ENCODE assay signal across 1 cellular context in the genomic region with DNA sequence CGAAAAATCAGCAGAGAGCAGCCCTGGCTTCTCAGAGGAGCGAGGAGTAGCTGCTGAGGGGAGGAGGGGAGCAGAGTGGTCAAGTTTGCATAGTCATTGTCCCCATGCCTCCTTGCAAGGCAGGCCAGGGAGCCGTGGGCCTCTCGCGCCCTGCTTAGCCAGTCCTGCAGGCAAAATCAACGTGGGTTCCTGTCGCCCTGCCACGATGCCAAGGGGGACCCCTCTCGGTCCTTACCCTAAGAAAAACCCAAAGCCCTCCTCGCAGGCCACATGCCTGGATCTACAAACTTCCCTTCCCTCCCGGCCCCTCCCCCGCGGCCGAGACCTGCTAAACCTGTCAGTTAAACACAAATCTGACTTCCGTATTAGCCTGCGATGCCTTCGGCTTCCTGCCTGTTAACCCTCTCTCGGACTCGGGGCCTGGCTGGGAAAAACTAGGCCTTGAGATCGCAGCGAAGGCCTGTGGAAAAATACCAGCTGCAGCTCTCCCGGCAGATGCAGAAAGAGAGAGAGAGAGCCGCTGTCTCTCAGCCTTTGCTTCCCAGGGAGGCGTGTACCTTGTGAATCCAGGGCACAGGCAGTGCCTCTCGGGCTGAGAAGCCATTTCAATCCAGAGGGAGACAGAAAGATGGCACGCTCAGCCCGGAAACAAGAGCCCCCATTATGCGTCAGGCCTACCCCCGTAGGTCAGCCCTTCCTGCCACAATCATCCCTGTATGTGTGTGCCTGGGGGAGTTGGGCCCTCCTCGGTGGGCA.
TF ChIP-seq lines count a peak whose summit lies in the region.

No MANE protein-coding gene starts in this region.

TF ChIP-seq in H1, 55 proteins besides CTCF, POLR2A, EP300 and RAD21:
- TF ChIP-seq USF2 (IDR thresholded peaks at IDR 0.05; ENCODE audit: low read length): no peak
- no peak for TF ChIP-seq SP2 (IDR thresholded peaks at IDR 0.05; ENCODE audit: low read length)
- no peak for TF ChIP-seq HDAC6 (IDR thresholded peaks at IDR 0.05; ENCODE audit: low read depth, low read length)
- TF ChIP-seq JUN (IDR thresholded peaks at IDR 0.05; ENCODE audit: low read depth, low read length): no peak
- no peak for TF ChIP-seq CREB1 (IDR thresholded peaks at IDR 0.05)
- TF ChIP-seq CBX5 (IDR thresholded peaks at IDR 0.05; ENCODE audit: low read depth, low read length): no peak
- no peak for TF ChIP-seq HDAC2 (IDR thresholded peaks at IDR 0.05; ENCODE audit: borderline replicate concordance in 1 of 2, low read depth in 2 of 2, low read length in 2 of 2)
- TF ChIP-seq CHD1 (IDR thresholded peaks at IDR 0.05; ENCODE audit: low read depth, low read length): no peak
- no peak for TF ChIP-seq GTF2F1 (IDR thresholded peaks at IDR 0.05; ENCODE audit: borderline replicate concordance, low read depth, low read length)
- no peak for TF ChIP-seq ATF3 (IDR thresholded peaks at IDR 0.05; ENCODE audit: insufficient read depth, low read depth, low read length)
- TF ChIP-seq CBX8 (IDR thresholded peaks at IDR 0.05; ENCODE audit: borderline replicate concordance, low read depth, low read length): no peak
- no peak for TF ChIP-seq CTBP2 (IDR thresholded peaks at IDR 0.05; ENCODE audit: borderline replicate concordance, insufficient read depth, insufficient read length, low read length)
- no peak for TF ChIP-seq PHF8 (conservative IDR thresholded peaks at IDR 0.05; ENCODE audit: low read depth, low read length)
- TF ChIP-seq FOSL1 (IDR thresholded peaks at IDR 0.05; ENCODE audit: insufficient read depth, low read depth, low read length): no peak
- no peak for TF ChIP-seq NANOG (IDR thresholded peaks at IDR 0.05; ENCODE audit: insufficient read depth, low read depth, low read length, poor library complexity, severe bottlenecking)
- TF ChIP-seq JUND (IDR thresholded peaks at IDR 0.05; ENCODE audit: low read length): no peak
- TF ChIP-seq TAF1 (IDR thresholded peaks at IDR 0.05; ENCODE audit: low read depth, low read length): peak; percentile 43; the same call in 1 of the 2 replicates
- TF ChIP-seq RBBP5 (IDR thresholded peaks at IDR 0.05; ENCODE audit: borderline replicate concordance, low read depth, low read length): no peak
- TF ChIP-seq NRF1 (IDR thresholded peaks at IDR 0.05; ENCODE audit: low read depth, low read length): no peak
- no peak for TF ChIP-seq SP4 (IDR thresholded peaks at IDR 0.05; ENCODE audit: low read length)
- TF ChIP-seq SIN3A (conservative IDR thresholded peaks at IDR 0.05 in 1 of 2, IDR thresholded peaks at IDR 0.05 in 1 of 2; ENCODE audit: low read depth in 1 of 2, low read length in 2 of 2): no peak
- TF ChIP-seq E2F6 (IDR thresholded peaks at IDR 0.05): peak; percentile 54; the same call in 1 of the 2 replicates
- TF ChIP-seq KDM1A (IDR thresholded peaks at IDR 0.05; ENCODE audit: borderline replicate concordance, low read length): no peak
- TF ChIP-seq TEAD4 (IDR thresholded peaks at IDR 0.05; ENCODE audit: low read depth, low read length): no peak
- TF ChIP-seq SAP30 (IDR thresholded peaks at IDR 0.05; ENCODE audit: insufficient read depth, insufficient replicate concordance, low read length): peak; percentile 48
- peak; percentile 59 for TF ChIP-seq MAX (IDR thresholded peaks at IDR 0.05)
- TF ChIP-seq TCF12 (IDR thresholded peaks at IDR 0.05; ENCODE audit: low read depth, low read length): no peak
- no peak for TF ChIP-seq RFX5 (IDR thresholded peaks at IDR 0.05; ENCODE audit: borderline replicate concordance, low read depth, low read length)
- TF ChIP-seq SP1 (IDR thresholded peaks at IDR 0.05; ENCODE audit: low read depth, low read length): peak; percentile 49; the same call in 1 of the 2 replicates
- TF ChIP-seq EZH2 (IDR thresholded peaks at IDR 0.05; ENCODE audit: low read depth, low read length, severe bottlenecking): no peak
- no peak for TF ChIP-seq BRCA1 (IDR thresholded peaks at IDR 0.05; ENCODE audit: low read depth, low read length)
- TF ChIP-seq TBP (IDR thresholded peaks at IDR 0.05; ENCODE audit: low read depth, low read length): peak; percentile 61
- TF ChIP-seq CHD2 (IDR thresholded peaks at IDR 0.05; ENCODE audit: low read length): no peak
- no peak for TF ChIP-seq BACH1 (IDR thresholded peaks at IDR 0.05; ENCODE audit: low read length)
- peak; percentile 80 for TF ChIP-seq POLR2AphosphoS5 (IDR thresholded peaks at IDR 0.05; ENCODE audit: low read depth, low read length)
- no peak for TF ChIP-seq ZNF274 (IDR thresholded peaks at IDR 0.05; ENCODE audit: borderline replicate concordance, extremely low read depth, low read length)
- TF ChIP-seq KDM5A (IDR thresholded peaks at IDR 0.05; ENCODE audit: low read length): no peak
- TF ChIP-seq KDM4A (IDR thresholded peaks at IDR 0.05; ENCODE audit: low read depth, low read length, severe bottlenecking): no peak
- no peak for TF ChIP-seq YY1 (IDR thresholded peaks at IDR 0.05; ENCODE audit: low read depth, low read length)
- TF ChIP-seq BCL11A (IDR thresholded peaks at IDR 0.05; ENCODE audit: low read depth in 2 of 2, low read length in 2 of 2): no peak
- TF ChIP-seq CEBPB (IDR thresholded peaks at IDR 0.05; ENCODE audit: low read depth, low read length): no peak
- TF ChIP-seq ATF2 (IDR thresholded peaks at IDR 0.05; ENCODE audit: low read length): 0 out of 2 replicates have a peak, but pooled peaks have one; percentile 23
- TF ChIP-seq TAF7 (optimal IDR thresholded peaks at IDR 0.05; ENCODE audit: borderline replicate concordance, low read depth, low read length): no peak
- TF ChIP-seq RNF2 (IDR thresholded peaks at IDR 0.05; ENCODE audit: borderline replicate concordance, low read depth, low read length, missing control alignments, poor library complexity, severe bottlenecking): no peak
- TF ChIP-seq POU5F1 (IDR thresholded peaks at IDR 0.05; ENCODE audit: low read depth, low read length): no peak
- TF ChIP-seq RXRA (IDR thresholded peaks at IDR 0.05; ENCODE audit: insufficient read depth, low read depth, low read length): no peak
- peak; percentile 60; the same call in 1 of the 2 replicates for TF ChIP-seq MAFK (IDR thresholded peaks at IDR 0.05; ENCODE audit: low read depth, low read length)
- TF ChIP-seq, protein P1, sequence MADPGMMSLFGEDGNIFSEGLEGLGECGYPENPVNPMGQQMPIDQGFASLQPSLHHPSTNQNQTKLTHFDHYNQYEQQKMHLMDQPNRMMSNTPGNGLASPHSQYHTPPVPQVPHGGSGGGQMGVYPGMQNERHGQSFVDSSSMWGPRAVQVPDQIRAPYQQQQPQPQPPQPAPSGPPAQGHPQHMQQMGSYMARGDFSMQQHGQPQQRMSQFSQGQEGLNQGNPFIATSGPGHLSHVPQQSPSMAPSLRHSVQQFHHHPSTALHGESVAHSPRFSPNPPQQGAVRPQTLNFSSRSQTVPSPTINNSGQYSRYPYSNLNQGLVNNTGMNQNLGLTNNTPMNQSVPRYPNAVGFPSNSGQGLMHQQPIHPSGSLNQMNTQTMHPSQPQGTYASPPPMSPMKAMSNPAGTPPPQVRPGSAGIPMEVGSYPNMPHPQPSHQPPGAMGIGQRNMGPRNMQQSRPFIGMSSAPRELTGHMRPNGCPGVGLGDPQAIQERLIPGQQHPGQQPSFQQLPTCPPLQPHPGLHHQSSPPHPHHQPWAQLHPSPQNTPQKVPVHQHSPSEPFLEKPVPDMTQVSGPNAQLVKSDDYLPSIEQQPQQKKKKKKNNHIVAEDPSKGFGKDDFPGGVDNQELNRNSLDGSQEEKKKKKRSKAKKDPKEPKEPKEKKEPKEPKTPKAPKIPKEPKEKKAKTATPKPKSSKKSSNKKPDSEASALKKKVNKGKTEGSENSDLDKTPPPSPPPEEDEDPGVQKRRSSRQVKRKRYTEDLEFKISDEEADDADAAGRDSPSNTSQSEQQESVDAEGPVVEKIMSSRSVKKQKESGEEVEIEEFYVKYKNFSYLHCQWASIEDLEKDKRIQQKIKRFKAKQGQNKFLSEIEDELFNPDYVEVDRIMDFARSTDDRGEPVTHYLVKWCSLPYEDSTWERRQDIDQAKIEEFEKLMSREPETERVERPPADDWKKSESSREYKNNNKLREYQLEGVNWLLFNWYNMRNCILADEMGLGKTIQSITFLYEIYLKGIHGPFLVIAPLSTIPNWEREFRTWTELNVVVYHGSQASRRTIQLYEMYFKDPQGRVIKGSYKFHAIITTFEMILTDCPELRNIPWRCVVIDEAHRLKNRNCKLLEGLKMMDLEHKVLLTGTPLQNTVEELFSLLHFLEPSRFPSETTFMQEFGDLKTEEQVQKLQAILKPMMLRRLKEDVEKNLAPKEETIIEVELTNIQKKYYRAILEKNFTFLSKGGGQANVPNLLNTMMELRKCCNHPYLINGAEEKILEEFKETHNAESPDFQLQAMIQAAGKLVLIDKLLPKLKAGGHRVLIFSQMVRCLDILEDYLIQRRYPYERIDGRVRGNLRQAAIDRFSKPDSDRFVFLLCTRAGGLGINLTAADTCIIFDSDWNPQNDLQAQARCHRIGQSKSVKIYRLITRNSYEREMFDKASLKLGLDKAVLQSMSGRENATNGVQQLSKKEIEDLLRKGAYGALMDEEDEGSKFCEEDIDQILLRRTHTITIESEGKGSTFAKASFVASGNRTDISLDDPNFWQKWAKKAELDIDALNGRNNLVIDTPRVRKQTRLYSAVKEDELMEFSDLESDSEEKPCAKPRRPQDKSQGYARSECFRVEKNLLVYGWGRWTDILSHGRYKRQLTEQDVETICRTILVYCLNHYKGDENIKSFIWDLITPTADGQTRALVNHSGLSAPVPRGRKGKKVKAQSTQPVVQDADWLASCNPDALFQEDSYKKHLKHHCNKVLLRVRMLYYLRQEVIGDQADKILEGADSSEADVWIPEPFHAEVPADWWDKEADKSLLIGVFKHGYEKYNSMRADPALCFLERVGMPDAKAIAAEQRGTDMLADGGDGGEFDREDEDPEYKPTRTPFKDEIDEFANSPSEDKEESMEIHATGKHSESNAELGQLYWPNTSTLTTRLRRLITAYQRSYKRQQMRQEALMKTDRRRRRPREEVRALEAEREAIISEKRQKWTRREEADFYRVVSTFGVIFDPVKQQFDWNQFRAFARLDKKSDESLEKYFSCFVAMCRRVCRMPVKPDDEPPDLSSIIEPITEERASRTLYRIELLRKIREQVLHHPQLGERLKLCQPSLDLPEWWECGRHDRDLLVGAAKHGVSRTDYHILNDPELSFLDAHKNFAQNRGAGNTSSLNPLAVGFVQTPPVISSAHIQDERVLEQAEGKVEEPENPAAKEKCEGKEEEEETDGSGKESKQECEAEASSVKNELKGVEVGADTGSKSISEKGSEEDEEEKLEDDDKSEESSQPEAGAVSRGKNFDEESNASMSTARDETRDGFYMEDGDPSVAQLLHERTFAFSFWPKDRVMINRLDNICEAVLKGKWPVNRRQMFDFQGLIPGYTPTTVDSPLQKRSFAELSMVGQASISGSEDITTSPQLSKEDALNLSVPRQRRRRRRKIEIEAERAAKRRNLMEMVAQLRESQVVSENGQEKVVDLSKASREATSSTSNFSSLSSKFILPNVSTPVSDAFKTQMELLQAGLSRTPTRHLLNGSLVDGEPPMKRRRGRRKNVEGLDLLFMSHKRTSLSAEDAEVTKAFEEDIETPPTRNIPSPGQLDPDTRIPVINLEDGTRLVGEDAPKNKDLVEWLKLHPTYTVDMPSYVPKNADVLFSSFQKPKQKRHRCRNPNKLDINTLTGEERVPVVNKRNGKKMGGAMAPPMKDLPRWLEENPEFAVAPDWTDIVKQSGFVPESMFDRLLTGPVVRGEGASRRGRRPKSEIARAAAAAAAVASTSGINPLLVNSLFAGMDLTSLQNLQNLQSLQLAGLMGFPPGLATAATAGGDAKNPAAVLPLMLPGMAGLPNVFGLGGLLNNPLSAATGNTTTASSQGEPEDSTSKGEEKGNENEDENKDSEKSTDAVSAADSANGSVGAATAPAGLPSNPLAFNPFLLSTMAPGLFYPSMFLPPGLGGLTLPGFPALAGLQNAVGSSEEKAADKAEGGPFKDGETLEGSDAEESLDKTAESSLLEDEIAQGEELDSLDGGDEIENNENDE (IDR thresholded peaks at IDR 0.05; ENCODE audit: insufficient replicate concordance, low read length): no peak
- no peak for TF ChIP-seq SIRT6 (IDR thresholded peaks at IDR 0.05; ENCODE audit: low read length)
- no peak for TF ChIP-seq EGR1 (IDR thresholded peaks at IDR 0.05; ENCODE audit: borderline replicate concordance, low read depth, low read length)
- TF ChIP-seq SUZ12 (IDR thresholded peaks at IDR 0.05; ENCODE audit: low read length): no peak
- no peak for TF ChIP-seq GABPA (IDR thresholded peaks at IDR 0.05; ENCODE audit: borderline replicate concordance, insufficient read depth, low read length)
- TF ChIP-seq ASH2L (IDR thresholded peaks at IDR 0.05; ENCODE audit: low read length): peak; percentile 89
- no peak for TF ChIP-seq SRF (IDR thresholded peaks at IDR 0.05; ENCODE audit: low read depth, low read length)
- TF ChIP-seq SIX5 (IDR thresholded peaks at IDR 0.05; ENCODE audit: low read depth, low read length): no peak
